ENCODE assay signal across 8 cellular contexts in genomic region chr15:90351479-90352108, GRCh38.
DNase-seq lines count a peak whose midpoint lies in the region; ATAC-seq and TF ChIP-seq lines count a peak whose summit lies in the region.

No MANE protein-coding gene starts in this region.

- H3K4me1 ChIP-seq in MM.1S (ENCODE audit: low read length) (no peaks in the 10 kb centered on the region), mucosa of stomach (ENCODE audit: control insufficient read depth, insufficient read depth, low read length) (peaks cover 6% of the 10 kb centered on the region)

- no peaks in the 10 kb centered on the region for H3K36me3 ChIP-seq in MM.1S (replicated peaks; ENCODE audit: insufficient read depth, low read length)
- no peaks in the 10 kb centered on the region for H3K36me3 ChIP-seq in mucosa of stomach (ENCODE audit: control insufficient read depth, insufficient read depth, low read length)

- H3K27me3 ChIP-seq in MM.1S (replicated peaks; ENCODE audit: insufficient read depth, low read length) (no peaks in the 10 kb centered on the region), mucosa of stomach (ENCODE audit: control insufficient read depth, insufficient read depth, low read length) (no peaks in the 10 kb centered on the region)

- no peaks in the 10 kb centered on the region for H3F3A ChIP-seq in MM.1S (ENCODE audit: insufficient read depth, low read length)

- no peaks in the 10 kb centered on the region for H3K9me2 ChIP-seq in MM.1S (replicated peaks; ENCODE audit: insufficient read depth, low read length)

- no peak overlapping the region for H3K27ac ChIP-seq in MM.1S (ENCODE audit: low read length)

- H3K4me3 ChIP-seq in MM.1S (ENCODE audit: low read length) (peak overlapping the region; percentile 89), choroid plexus epithelial cell (ENCODE audit: low read depth, low read length) (peak overlapping the region; percentile 98), mucosa of stomach (ENCODE audit: low read length) (peak overlapping the region; percentile 75)

- TF ChIP-seq CTCF in MM.1S (IDR thresholded peaks at IDR 0.05; ENCODE audit: low read length) (no peak), choroid plexus epithelial cell (conservative IDR thresholded peaks at IDR 0.05; ENCODE audit: low read depth, low read length) (no peak)

- peak overlapping the region; percentile 99 for H2AFZ ChIP-seq in MM.1S (ENCODE audit: low read length)

- H3K79me2 ChIP-seq in MM.1S (ENCODE audit: low read length) = no peaks in the 10 kb centered on the region

- peak overlapping the region; percentile 80 for H3K4me2 ChIP-seq in MM.1S (ENCODE audit: low read depth, low read length)

- DNase-seq in MM.1S = no peak
- DNase-seq in choroid plexus epithelial cell (ENCODE audit: low read depth) = no peak
- DNase-seq in stimulated activated CD4-positive, alpha-beta T cell treated with anti-CD3 and anti-CD28 coated beads, Interleukin-4, amount 100 ng/mL, for 1 hour = no peak
- DNase-seq in COR-L47 (lab: John Stamatoyannopoulos, UW) = no peak
- DNase-seq in NCI-H2081 treated with DMSO at 0.1 percent for 48 hours (lab: John Stamatoyannopoulos, UW) = no peak

- no peak overlapping the region for H3K9ac ChIP-seq in MM.1S (ENCODE audit: low read length)
- H3K9ac ChIP-seq in mucosa of stomach (ENCODE audit: low read length) = peak overlapping the region; percentile 92

- no peaks in the 10 kb centered on the region for H4K20me1 ChIP-seq in MM.1S (ENCODE audit: insufficient read depth, low read length)

- ATAC-seq in GM21528 (IDR thresholded peaks at IDR 0.05; ENCODE audit: low FRiP score, unreplicated experiment) (peak; percentile 19), HG02623 (IDR thresholded peaks at IDR 0.05; ENCODE audit: unreplicated experiment) (no peak)

- H3K9me3 ChIP-seq in MM.1S (replicated peaks; ENCODE audit: insufficient read depth, low read length) = no peaks in the 10 kb centered on the region
- no peaks in the 10 kb centered on the region for H3K9me3 ChIP-seq in mucosa of stomach (ENCODE audit: control insufficient read depth, low read length)
